Comparison of ENCODE assay signal across 24 cellular contexts in genomic region chr10:28540145-28540544, GRCh38. TPM values are rescaled to one million over a fixed set of nuclear protein-coding genes. Genes with fewer than 3 reads are reported as not detected.
DNase-seq lines count a peak whose midpoint lies in the region; ATAC-seq, FAIRE-seq and TF ChIP-seq lines count a peak whose summit lies in the region.
"Had no signal": no experiment of that assay in that cellular context is flagged by ENCODE, and none has a peak within 500 bp of the region (broad histone marks: within the 10 kb centered on the region; RNA-seq: fewer than 3 reads in every experiment).

No MANE protein-coding gene starts in this region.

- no peak for TF ChIP-seq RAD21 in HepG2 (CRISPR knock-in tag; IDR thresholded peaks at IDR 0.05)

- FAIRE-seq in HepG2 (lab: Jason Lieb, UNC) (no peak), GM19239 (lab: Jason Lieb, UNC) (peak; percentile 26)
- FAIRE-seq: GM12891, H54 had no signal

- no peak overlapping the region for H2AFZ ChIP-seq in HepG2 (ENCODE audit: low read length)

- H3K4me3 Mint-ChIP-seq in activated T-helper 2 cell treated with anti-CD3 and anti-CD28 coated beads, Interferon-gamma antibody, Interleukin-2, Interleukin-4, amounts not matched to agents 10 μg/mL and 5 μg/mL and 100 μg/mL, durations not matched to agents 14 hours and 24 hours and 36 hours (ENCODE audit: low read depth) = no peak overlapping the region
- H3K4me3 Mint-ChIP-seq: CD14-positive monocyte had no signal

- H3K36me3 Mint-ChIP-seq in activated T-helper 2 cell treated with anti-CD3 and anti-CD28 coated beads, Interferon-gamma antibody, Interleukin-2, Interleukin-4, amounts not matched to agents 10 μg/mL and 5 μg/mL and 100 μg/mL, durations not matched to agents 14 hours and 24 hours and 36 hours (ENCODE audit: low read depth) = peaks cover 77% of the 10 kb centered on the region

- no peak for TF ChIP-seq EP300 in HepG2 (IDR thresholded peaks at IDR 0.05; ENCODE audit: low read depth in 2 of 2, low read length in 2 of 2)
- TF ChIP-seq EP300 in HepG2 (CRISPR knock-in tag; IDR thresholded peaks at IDR 0.05; ENCODE audit: borderline replicate concordance) = no peak

- no peak overlapping the region for H3K4me3 ChIP-seq in HepG2 (replicated peaks in 1 of 3; ENCODE audit: insufficient read depth in 1 of 3, low read depth in 2 of 3, low read length in 3 of 3)
- no peak overlapping the region for H3K4me3 ChIP-seq in right lobe of liver
- H3K4me3 ChIP-seq in neutrophil (ENCODE audit: low read depth in 1 of 2, low read length in 1 of 2) = no peak overlapping the region
- H3K4me3 ChIP-seq: SJCRH30 had no signal

- TF ChIP-seq CTCF in HepG2 (CRISPR knock-in tag; IDR thresholded peaks at IDR 0.05) = no peak
- TF ChIP-seq CTCF in right lobe of liver (IDR thresholded peaks at IDR 0.05) = no peak
- no peak for TF ChIP-seq CTCF in neutrophil (IDR thresholded peaks at IDR 0.05)

- intact Hi-C loops in HepG2 (cut with micrococcal nuclease; ENCODE audit: unreplicated experiment) = no loop called here
- intact Hi-C loops in right lobe of liver (cut with DNase I) = no loop called here
- intact Hi-C loops in activated T-helper 2 cell treated with anti-CD3 and anti-CD28 coated beads, Interferon-gamma antibody, Interleukin-2, Interleukin-4, amounts not matched to agents 10 μg/mL and 5 μg/mL and 100 μg/mL, durations not matched to agents 14 hours and 24 hours and 36 hours (cut with micrococcal nuclease) = no loop called here

- CTCF ChIA-PET in HepG2 (lab: Yijun Ruan, JAX; ENCODE audit: low intra/inter-chr PET ratio, low total read pairs) = no interaction called here

- H4K20me1 ChIP-seq in HepG2 (ENCODE audit: insufficient read depth, low read length) = peaks cover 29% of the 10 kb centered on the region

- H3K9me3 ChIP-seq in HepG2 (ENCODE audit: low read length) (no peaks in the 10 kb centered on the region), right lobe of liver (no peaks in the 10 kb centered on the region), neutrophil (no peaks in the 10 kb centered on the region)
- H3K9me3 ChIP-seq: BE2C, SJCRH30 had no signal

- POLR2A ChIA-PET in HepG2 (lab: Yijun Ruan, JAX) = no interaction called here

- peaks cover 27% of the 10 kb centered on the region for H3K4me1 ChIP-seq in HepG2 (ENCODE audit: insufficient read depth, low read length)
- peaks cover 0 to 26% (median 4%) of the 10 kb centered on the region in 4 donors for H3K4me1 ChIP-seq in right lobe of liver
- H3K4me1 ChIP-seq in neutrophil (ENCODE audit: control insufficient read depth in 1 of 2, insufficient read depth in 1 of 2, low read depth in 1 of 2, low read length in 1 of 2) = peaks cover 23 to 24% of the 10 kb centered on the region in 2 experiments
- H3K4me1 ChIP-seq: BE2C, SJCRH30 had no signal

- in situ Hi-C loops in HepG2 (cut with HindIII; ENCODE audit: extremely low pct_ligation_motif_present, low pct_unique_long_range_greater_than_20kb) (no loop called here), ACHN (cut with HindIII; ENCODE audit: low pct_ligation_motif_present, low pct_unique_long_range_greater_than_20kb, low sequenced_read_pairs) (no loop called here)

- H3K27me3 ChIP-seq in HepG2 (ENCODE audit: control insufficient read depth in 1 of 2, insufficient read depth in 2 of 2, low read length in 2 of 2) (no peaks in the 10 kb centered on the region), right lobe of liver (no peaks in the 10 kb centered on the region), neutrophil (no peaks in the 10 kb centered on the region)
- H3K27me3 ChIP-seq: BE2C, SJCRH30 had no signal

- H3K27ac ChIP-seq in HepG2 (ENCODE audit: extremely low read length, insufficient read depth, low read length) = no peak overlapping the region
- H3K27ac ChIP-seq in right lobe of liver = no peak overlapping the region
- H3K27ac ChIP-seq in neutrophil = peak overlapping the region; percentile 20
- H3K27ac ChIP-seq: HL-60, SJCRH30 had no signal

- H3K9ac ChIP-seq in HepG2 (ENCODE audit: insufficient read depth, low read depth, low read length) = no peak overlapping the region

- no peaks in the 10 kb centered on the region for H3K9me3 Mint-ChIP-seq in activated T-helper 2 cell treated with anti-CD3 and anti-CD28 coated beads, Interferon-gamma antibody, Interleukin-2, Interleukin-4, amounts not matched to agents 10 μg/mL and 5 μg/mL and 100 μg/mL, durations not matched to agents 14 hours and 24 hours and 36 hours
- H3K9me3 Mint-ChIP-seq: CD14-positive monocyte had no signal

- peak overlapping the region; percentile 40 for H3K27ac Mint-ChIP-seq in activated T-helper 2 cell treated with anti-CD3 and anti-CD28 coated beads, Interferon-gamma antibody, Interleukin-2, Interleukin-4, amounts not matched to agents 10 μg/mL and 5 μg/mL and 100 μg/mL, durations not matched to agents 14 hours and 24 hours and 36 hours

- DNase-seq in HepG2 (ENCODE audit: low spot score) (no peak), right lobe of liver (no peak), GM19239 (ENCODE audit: insufficient read length, low spot score) (no peak), DMS 273 treated with DMSO at 0.1 percent for 48 hours (lab: John Stamatoyannopoulos, UW) (no peak), ACHN (no peak)
- no peak for DNase-seq in activated T-helper 2 cell treated with anti-CD3 and anti-CD28 coated beads, Interferon-gamma antibody, Interleukin-2, Interleukin-4, amounts not matched to agents 10 μg/mL and 5 μg/mL and 100 μg/mL, durations not matched to agents 14 hours and 24 hours and 36 hours (ENCODE audit: low spot score)
- DNase-seq: BE2C, DMS53, Kasumi-1, NCI-H1105 treated with DMSO at 0.1 percent for 48 hours, NCI-H146, NCI-H2029, NCI-H446, NCI-H524 treated with DMSO at 0.1 percent for 48 hours, NCI-H774, PC-3, SJCRH30 had no signal

- peaks cover 36% of the 10 kb centered on the region for H3K4me1 Mint-ChIP-seq in activated T-helper 2 cell treated with anti-CD3 and anti-CD28 coated beads, Interferon-gamma antibody, Interleukin-2, Interleukin-4, amounts not matched to agents 10 μg/mL and 5 μg/mL and 100 μg/mL, durations not matched to agents 14 hours and 24 hours and 36 hours (ENCODE audit: low read depth)

- no peaks in the 10 kb centered on the region for H3K27me3 Mint-ChIP-seq in activated T-helper 2 cell treated with anti-CD3 and anti-CD28 coated beads, Interferon-gamma antibody, Interleukin-2, Interleukin-4, amounts not matched to agents 10 μg/mL and 5 μg/mL and 100 μg/mL, durations not matched to agents 14 hours and 24 hours and 36 hours (ENCODE audit: low read depth)

- H3K36me3 ChIP-seq in HepG2 (replicated peaks in 1 of 2; ENCODE audit: control insufficient read depth in 1 of 2, insufficient read depth in 2 of 2, low read length in 2 of 2) = peaks cover 9 to 70% of the 10 kb centered on the region in 2 experiments
- H3K36me3 ChIP-seq in right lobe of liver = peaks cover 0 to 70% (median 32%) of the 10 kb centered on the region in 4 donors
- H3K36me3 ChIP-seq in neutrophil = peaks cover 91% of the 10 kb centered on the region

- ATAC-seq in HepG2 = no peak
- no peak for ATAC-seq in right lobe of liver
- ATAC-seq in HG03439 (IDR thresholded peaks at IDR 0.05; ENCODE audit: unreplicated experiment) = no peak
- ATAC-seq: PC-3, Right ventricle myocardium inferior had no signal

- BruUV-seq in HepG2 (replicated peaks; lab: Mats Ljungman, UMichigan) = no TSS peak

- TF ChIP-seq POLR2A in HepG2 (IDR thresholded peaks at IDR 0.05; ENCODE audit: insufficient read depth in 1 of 2, low read depth in 2 of 2, low read length in 2 of 2) (no peak), right lobe of liver (IDR thresholded peaks at IDR 0.05) (no peak)

- H3K79me2 ChIP-seq in HepG2 (ENCODE audit: insufficient read depth, low read length) = peaks cover 80% of the 10 kb centered on the region

- H3K4me2 ChIP-seq in HepG2 (ENCODE audit: low read depth, low read length) = no peak overlapping the region

- WGBS in HepG2 (ENCODE audit: low lambda C conversion rate) = 94% methylated on average over 3 of the region's 3 CpGs
- 79% methylated on average over 3 of the region's 3 CpGs for WGBS in right lobe of liver (ENCODE audit: insufficient coverage, low coverage, low lambda C conversion rate, missing lambda C conversion rate)

TF ChIP-seq in HepG2, 621 proteins besides CTCF, POLR2A, EP300 and RAD21 (continues in another document):
- TF ChIP-seq SNRNP70 (IDR thresholded peaks at IDR 0.05; ENCODE audit: low read depth, low read length) (no peak), THAP11 (CRISPR knock-in tag; IDR thresholded peaks at IDR 0.05) (no peak)

RNA-seq across cellular contexts. Expression of gene WAC, which starts 7.2 kb away (rescaled TPM):
- 69.1 and 70.2 TPM in 2 replicates for total RNA-seq in HepG2 (2016; rRNA removed; fragmentation: Illumina TruSeq; extraction: Trizol)
- total RNA-seq in HepG2 (2016; cell fraction: cytosol; rRNA removed; fragmentation: Illumina TruSeq; extraction: Trizol; ENCODE audit: low read depth) = 22.3 and 23.3 TPM in 2 replicates
- total RNA-seq in HepG2 (2016; cell fraction: insoluble cytoplasmic fraction; rRNA removed; fragmentation: Illumina TruSeq; extraction: Trizol) = 68.2 and 73.1 TPM in 2 replicates
- total RNA-seq in HepG2 (2016; cell fraction: membrane; rRNA removed; fragmentation: Illumina TruSeq; extraction: Trizol) = 51.1 and 64.4 TPM in 2 replicates
- total RNA-seq in HepG2 (2016; cell fraction: nucleus; rRNA removed; fragmentation: Illumina TruSeq; extraction: Trizol) = 66.1 and 73.8 TPM in 2 replicates
- 85.2 and 96.2 TPM in 2 replicates for polyA plus RNA-seq in HepG2 (2011; rRNA removed)
- polyA plus RNA-seq in HepG2 (2011; cell fraction: cytosol; rRNA removed) = 48.8 and 67.1 TPM in 2 replicates
- 38.1 and 40.6 TPM in 2 replicates for polyA plus RNA-seq in HepG2 (2011; cell fraction: nucleus; rRNA removed)
- polyA plus RNA-seq in HepG2 (2012) = 63.9 and 73.2 TPM in 2 replicates
- 8.0 and 9.8 TPM in 2 replicates for polyA plus RNA-seq in HepG2 (2016; cell fraction: cytosol; fragmentation: Illumina TruSeq; extraction: Trizol; ENCODE audit: low read depth)
- 85.0 and 88.2 TPM in 2 replicates for polyA plus RNA-seq in HepG2 (2016; cell fraction: insoluble cytoplasmic fraction; fragmentation: Illumina TruSeq; extraction: Trizol; ENCODE audit: low read depth)
- 33.0 and 38.6 TPM in 2 replicates for polyA plus RNA-seq in HepG2 (2016; cell fraction: membrane; fragmentation: Illumina TruSeq; extraction: Trizol; ENCODE audit: low read depth)
- 68.4 and 72.1 TPM in 2 replicates for polyA plus RNA-seq in HepG2 (2016; cell fraction: nucleus; fragmentation: Illumina TruSeq; extraction: Trizol; ENCODE audit: insufficient read depth, low read depth)
- 86.5 and 108 TPM in 2 replicates for polyA minus RNA-seq in HepG2 (2011; rRNA and poly(A)+ RNA removed; ENCODE audit: low replicate concordance)
- 44.2 and 45.6 TPM in 2 replicates for polyA minus RNA-seq in HepG2 (2011; cell fraction: cytosol; rRNA and poly(A)+ RNA removed)
- polyA minus RNA-seq in HepG2 (2011; cell fraction: nucleus; rRNA and poly(A)+ RNA removed) = 145 and 151 TPM in 2 replicates
- total RNA-seq in right lobe of liver = 10 to 100 TPM; 34.3 to 52.4 (median 48.9) TPM
- total RNA-seq in activated T-helper 2 cell treated with anti-CD3 and anti-CD28 coated beads, Interferon-gamma antibody, Interleukin-2, Interleukin-4, amounts not matched to agents 10 μg/mL and 5 μg/mL and 100 μg/mL, durations not matched to agents 14 hours and 24 hours and 36 hours = 126 and 130 TPM in 2 replicates
